ENCODE assay signal across 13 cellular contexts in the genomic region with DNA sequence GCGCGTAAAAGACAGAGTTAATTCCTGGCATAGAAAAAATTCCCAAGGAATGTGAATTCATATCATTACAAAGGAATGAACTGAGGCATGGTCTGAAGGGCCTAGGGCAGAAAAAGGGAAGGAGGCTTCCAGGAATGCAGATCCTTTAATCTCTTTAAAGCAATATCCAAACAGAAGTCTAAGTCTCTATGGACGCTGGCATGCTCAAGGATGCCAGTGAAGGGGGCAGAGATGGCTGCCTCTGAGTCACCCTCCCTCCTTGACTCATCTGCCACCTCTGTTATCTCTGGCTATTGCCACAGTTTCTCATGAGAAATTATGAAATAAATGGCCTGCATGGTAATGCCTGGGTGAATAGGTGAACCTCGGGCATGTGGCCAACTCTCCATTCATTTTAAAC.
DNase-seq lines count a peak whose midpoint lies in the region; ATAC-seq and TF ChIP-seq lines count a peak whose summit lies in the region.
"Had no signal": no experiment of that assay in that cellular context is flagged by ENCODE, and none has a peak within 500 bp of the region (broad histone marks: within the 10 kb centered on the region; RNA-seq: fewer than 3 reads in every experiment).

No MANE protein-coding gene starts in this region.

- no peaks in the 10 kb centered on the region for H3K79me2 ChIP-seq in hepatocyte

- no peaks in the 10 kb centered on the region for H3K9me3 ChIP-seq in RWPE2 (ENCODE audit: severe bottlenecking)
- H3K9me3 ChIP-seq in hepatocyte (ENCODE audit: low read depth): no peaks in the 10 kb centered on the region
- H3K9me3 ChIP-seq in thyroid gland: no peaks in the 10 kb centered on the region
- H3K9me3 ChIP-seq: thoracic aorta had no signal

- H4K20me1 ChIP-seq in hepatocyte (ENCODE audit: insufficient read depth, poor library complexity, severe bottlenecking): no peaks in the 10 kb centered on the region

- H3K4me1 ChIP-seq in RWPE2 (ENCODE audit: insufficient read depth, poor library complexity, severe bottlenecking): peaks cover 11% of the 10 kb centered on the region
- H3K4me1 ChIP-seq in hepatocyte (ENCODE audit: insufficient read depth): no peaks in the 10 kb centered on the region
- H3K4me1 ChIP-seq in thyroid gland: no peaks in the 10 kb centered on the region

- DNase-seq in AG08396 (ENCODE audit: low spot score) (peak; percentile 15), ELF-1 (ENCODE audit: low read depth, low spot score) (peak; percentile 53), RWPE2 (ENCODE audit: low spot score) (no peak), hepatocyte (ENCODE audit: low spot score) (peak; percentile 31), thyroid gland (no peak), NCI-H69 (lab: John Stamatoyannopoulos, UW) (no peak)
- DNase-seq: activated naive CD4-positive, alpha-beta T cell treated with anti-CD3 and anti-CD28 coated beads for 36 hours; CD8-positive, alpha-beta T cell; NCI-H446 had no signal

- TF ChIP-seq CTCF in RWPE2 (IDR thresholded peaks at IDR 0.05; ENCODE audit: poor library complexity, severe bottlenecking) (no peak), hepatocyte (IDR thresholded peaks at IDR 0.05; ENCODE audit: poor library complexity) (no peak), thyroid gland (IDR thresholded peaks at IDR 0.05) (no peak)

- H3K4me3 ChIP-seq in RWPE2 (ENCODE audit: severe bottlenecking): no peak overlapping the region
- H3K4me3 ChIP-seq in hepatocyte: no peak overlapping the region
- no peak overlapping the region for H3K4me3 ChIP-seq in thyroid gland (replicated peaks in 1 of 3)
- H3K4me3 ChIP-seq: thoracic aorta had no signal

- H3K9me2 ChIP-seq in hepatocyte (replicated peaks; ENCODE audit: insufficient read depth): no peaks in the 10 kb centered on the region

- 69% methylated on average over 4 of the region's 4 CpGs for WGBS in hepatocyte (ENCODE audit: low lambda C conversion rate, missing lambda C conversion rate)
- 81 to 84% methylated on average over 4 of the region's 4 CpGs for WGBS in thyroid gland, 2 donors

- intact Hi-C loops in thyroid gland (cut with DNase I): no loop called here

- TF ChIP-seq POLR2A in thyroid gland (IDR thresholded peaks at IDR 0.05): no peak

- no peak overlapping the region for H2AFZ ChIP-seq in hepatocyte

- H3K36me3 ChIP-seq in RWPE2 (ENCODE audit: low read depth): no peaks in the 10 kb centered on the region
- H3K36me3 ChIP-seq in hepatocyte (replicated peaks; ENCODE audit: insufficient read depth, low read depth): no peaks in the 10 kb centered on the region
- no peaks in the 10 kb centered on the region for H3K36me3 ChIP-seq in thyroid gland
- H3K36me3 ChIP-seq: thoracic aorta had no signal

- H3K27ac ChIP-seq in RWPE2 (ENCODE audit: poor library complexity, severe bottlenecking) (no peak overlapping the region), hepatocyte (peak overlapping the region; percentile 31), thyroid gland (no peak overlapping the region)
- H3K27ac ChIP-seq: thoracic aorta had no signal

- H3K27me3 ChIP-seq in RWPE2 (ENCODE audit: insufficient read depth, poor library complexity, severe bottlenecking) (no peaks in the 10 kb centered on the region), hepatocyte (no peaks in the 10 kb centered on the region), thyroid gland (no peaks in the 10 kb centered on the region)

- peak; percentile 94 for ATAC-seq in RWPE2 (ENCODE audit: low read depth)
- no peak for ATAC-seq in GM19463 (IDR thresholded peaks at IDR 0.05; ENCODE audit: unreplicated experiment)
- ATAC-seq in HG03432 (IDR thresholded peaks at IDR 0.05; ENCODE audit: unreplicated experiment): no peak
- ATAC-seq: CD8-positive, alpha-beta T cell; sciatic nerve had no signal

- H3K4me2 ChIP-seq in hepatocyte: no peak overlapping the region

Comparison
In these comparisons a context has a peak if more than half of its experiments do, and no peak if none do; other contexts are left out.
1. DNase-seq: peak in AG08396 (single experiment), ELF-1 (single experiment) and hepatocyte (single experiment); none in RWPE2 (single experiment), thyroid gland (0 of 2) and NCI-H69 (single experiment).